In the genomic region with DNA sequence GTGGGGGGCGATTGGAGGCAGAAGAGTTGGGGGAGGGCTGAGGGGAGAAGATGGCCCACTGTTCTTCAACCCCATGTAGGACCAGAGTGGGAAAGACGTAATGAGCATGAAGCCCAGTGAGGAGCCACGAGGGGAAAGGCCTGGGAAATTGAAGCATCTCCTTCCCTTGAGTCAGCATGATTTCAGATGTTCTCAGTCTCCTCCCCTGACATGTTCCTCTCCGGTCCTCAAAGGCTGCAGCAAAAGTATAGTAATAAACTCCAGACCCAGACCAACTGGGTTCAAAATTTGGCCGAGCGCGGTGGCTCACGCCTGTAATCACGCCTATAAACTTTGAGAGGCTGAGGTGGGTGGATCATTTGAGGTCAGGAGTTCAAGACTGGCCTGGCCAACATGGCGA, we compare ENCODE assay signal across 14 cellular contexts. TPM values are rescaled to one million over a fixed set of nuclear protein-coding genes. Genes with fewer than 3 reads are reported as not detected.
A peak's percentile ranks its signal among the peaks of the same experiment; 100 is the strongest.
DNase-seq lines count a peak whose midpoint lies in the region; ATAC-seq, FAIRE-seq and TF ChIP-seq lines count a peak whose summit lies in the region.
"Had no signal": no experiment of that assay in that cellular context is flagged by ENCODE, and none has a peak within 500 bp of the region (broad histone marks: within the 10 kb centered on the region; RNA-seq: fewer than 3 reads in every experiment).

No MANE protein-coding gene starts in this region.

- H3K9me3 Mint-ChIP-seq in activated T-helper 1 cell treated with anti-CD3 and anti-CD28 coated beads, Interleukin-12 subunit alpha, Interleukin-12 subunit beta, Interleukin-2, Interleukin-4 antibody, amounts not matched to agents 30 ng/mL and 10 ng/mL and 1 ng/mL, durations not matched to agents 14 hours and 24 hours and 36 hours = no peaks in the 10 kb centered on the region
- no peaks in the 10 kb centered on the region for H3K9me3 Mint-ChIP-seq in activated naive CD4-positive, alpha-beta T cell treated with anti-CD3 and anti-CD28 coated beads, Interleukin-2, amount 50 U/mL, for 72 hours
- H3K9me3 Mint-ChIP-seq: H9 had no signal

- H3K27ac Mint-ChIP-seq in activated T-helper 1 cell treated with anti-CD3 and anti-CD28 coated beads, Interleukin-12 subunit alpha, Interleukin-12 subunit beta, Interleukin-2, Interleukin-4 antibody, amounts not matched to agents 30 ng/mL and 10 ng/mL and 1 ng/mL, durations not matched to agents 14 hours and 24 hours and 36 hours = no peak overlapping the region
- no peak overlapping the region for H3K27ac Mint-ChIP-seq in activated naive CD4-positive, alpha-beta T cell treated with anti-CD3 and anti-CD28 coated beads, Interleukin-2, amount 50 U/mL, for 72 hours
- H3K27ac Mint-ChIP-seq: H9 had no signal

- no peaks in the 10 kb centered on the region for H3K9me1 ChIP-seq in K562 (ENCODE audit: control insufficient read depth, insufficient read depth, low read length)

- H3K4me1 Mint-ChIP-seq in activated T-helper 1 cell treated with anti-CD3 and anti-CD28 coated beads, Interleukin-12 subunit alpha, Interleukin-12 subunit beta, Interleukin-2, Interleukin-4 antibody, amounts not matched to agents 30 ng/mL and 10 ng/mL and 1 ng/mL, durations not matched to agents 14 hours and 24 hours and 36 hours (ENCODE audit: low read depth) = peaks cover 51% of the 10 kb centered on the region

- intact Hi-C loops in left cardiac atrium (cut with DNase I) = loop anchor here in 1 of 2 donors (2.0 to 10.0 kb wide), 2 partner anchors 70 to 172 kb away; no protein-coding TSS in a partner anchor
- intact Hi-C loops in Right ventricle myocardium inferior (cut with DNase I) = loop anchor here (10.0 kb wide), 1 partner anchor 188 kb away; no protein-coding TSS in a partner anchor
- intact Hi-C loops in K562 (cut with micrococcal nuclease) = loop anchor here (5.0 kb wide), 1 partner anchor 170 kb away; no protein-coding TSS in a partner anchor
- intact Hi-C loops in lower lobe of right lung (cut with DNase I) = no loop called here
- intact Hi-C loops in spleen (cut with DNase I; ENCODE audit: low total_unique reads) = no loop called here
- intact Hi-C loops in activated T-helper 1 cell treated with anti-CD3 and anti-CD28 coated beads, Interleukin-12 subunit alpha, Interleukin-12 subunit beta, Interleukin-2, Interleukin-4 antibody, amounts not matched to agents 30 ng/mL and 10 ng/mL and 1 ng/mL, durations not matched to agents 14 hours and 24 hours and 36 hours (cut with micrococcal nuclease) = no loop called here

- no peak overlapping the region for H3K4me2 ChIP-seq in K562 (ENCODE audit: insufficient read depth, low read length)

- no peak for TF ChIP-seq RAD21 in K562 (CRISPR knock-in tag; conservative IDR thresholded peaks at IDR 0.05 in 1 of 2, IDR thresholded peaks at IDR 0.05 in 1 of 2)

- H3K36me3 Mint-ChIP-seq in activated T-helper 1 cell treated with anti-CD3 and anti-CD28 coated beads, Interleukin-12 subunit alpha, Interleukin-12 subunit beta, Interleukin-2, Interleukin-4 antibody, amounts not matched to agents 30 ng/mL and 10 ng/mL and 1 ng/mL, durations not matched to agents 14 hours and 24 hours and 36 hours (ENCODE audit: low read depth) = peaks cover 8% of the 10 kb centered on the region
- peaks cover 12 to 23% of the 10 kb centered on the region in 2 donors for H3K36me3 Mint-ChIP-seq in activated naive CD4-positive, alpha-beta T cell treated with anti-CD3 and anti-CD28 coated beads, Interleukin-2, amount 50 U/mL, for 72 hours

- WGBS in K562 (ENCODE audit: insufficient coverage, low coverage, missing lambda C conversion rate) = 29% methylated on average over 10 of the region's 10 CpGs
- 74 to 88% (median 78%) methylated on average over 10 of the region's 10 CpGs for WGBS in spleen, 5 donors
- 44 to 67% (median 58%) methylated on average over 10 of the region's 10 CpGs for WGBS in small intestine, 3 donors

- ATAC-seq in left cardiac atrium = no peak
- ATAC-seq in Right ventricle myocardium inferior = no peak
- no peak for ATAC-seq in K562
- no peak for ATAC-seq in lower lobe of right lung
- no peak for ATAC-seq in activated naive CD4-positive, alpha-beta T cell treated with anti-CD3 and anti-CD28 coated beads, Interleukin-2, amount 50 U/mL, for 72 hours
- ATAC-seq: Panc1 had no signal

- POLR2A ChIA-PET in K562 (lab: Yijun Ruan, JAX) = interaction anchor here (0.6 to 8.2 kb wide), 5 partner anchors 11 to 194 kb away, joined by 3 to 69 read pairs (median 4); a partner anchor contains a TSS

- CTCF ChIA-PET in K562 (lab: Yijun Ruan, JAX; ENCODE audit: low intra/inter-chr PET ratio) = interaction anchor here (0.7 to 4.6 kb wide), 4 partner anchors 31 to 189 kb away, joined by 3 to 61 read pairs (median 4); no protein-coding TSS in a partner anchor

- no peak for TF ChIP-seq POLR2A in K562 (conservative IDR thresholded peaks at IDR 0.05)
- no peak for TF ChIP-seq POLR2A in spleen (IDR thresholded peaks at IDR 0.05)

- peaks cover 27% of the 10 kb centered on the region for H3K27me3 Mint-ChIP-seq in activated T-helper 1 cell treated with anti-CD3 and anti-CD28 coated beads, Interleukin-12 subunit alpha, Interleukin-12 subunit beta, Interleukin-2, Interleukin-4 antibody, amounts not matched to agents 30 ng/mL and 10 ng/mL and 1 ng/mL, durations not matched to agents 14 hours and 24 hours and 36 hours (ENCODE audit: insufficient read depth)

- no peak for TF ChIP-seq EP300 in K562 (IDR thresholded peaks at IDR 0.05; ENCODE audit: low read length)

- DNase-seq in left cardiac atrium = peak; percentile 8
- no peak for DNase-seq in Right ventricle myocardium inferior (ENCODE audit: missing footprints)
- no peak for DNase-seq in K562 (ENCODE audit: extremely low read depth in 1 of 4, low spot score in 3 of 4)
- peak; percentile 20 for DNase-seq in lower lobe of right lung
- DNase-seq in spleen = peak; percentile 58
- DNase-seq in activated T-helper 1 cell treated with anti-CD3 and anti-CD28 coated beads, Interleukin-12 subunit alpha, Interleukin-12 subunit beta, Interleukin-2, Interleukin-4 antibody, amounts not matched to agents 30 ng/mL and 10 ng/mL and 1 ng/mL, durations not matched to agents 14 hours and 24 hours and 36 hours (ENCODE audit: low spot score) = no peak
- DNase-seq in small intestine = no peak
- DNase-seq in activated naive CD4-positive, alpha-beta T cell treated with anti-CD3 and anti-CD28 coated beads, Interleukin-2, amount 50 U/mL, for 72 hours (ENCODE audit: low spot score in 2 of 2) = no peak
- DNase-seq: NCI-H510A, Right ventricle myocardium superior had no signal

- no TSS peak for BruUV-seq in K562 (replicated peaks; lab: Mats Ljungman, UMichigan)

- H3K4me3 ChIP-seq in K562 = no peak overlapping the region
- no peak overlapping the region for H3K4me3 ChIP-seq in lower lobe of right lung
- H3K4me3 ChIP-seq in spleen = no peak overlapping the region
- H3K4me3 ChIP-seq in small intestine (ENCODE audit: low read depth in 1 of 2, low read length in 2 of 2) = no peak overlapping the region
- H3K4me3 ChIP-seq: BLaER1 treated with 17β-estradiol and CSF1 and Interleukin-3, amounts not matched to agents 10 nM and 100 nM; MG63 had no signal

- H3K27me3 ChIP-seq in K562 (ENCODE audit: control insufficient read depth in 2 of 2, insufficient read depth in 2 of 2, low read length in 2 of 2) (peaks cover 29% of the 10 kb centered on the region in 2 experiments), lower lobe of right lung (ENCODE audit: low read depth) (peaks cover 25% of the 10 kb centered on the region), spleen (replicated peaks in 1 of 7) (peaks cover 0 to 42% (median 22%) of the 10 kb centered on the region in 7 donors), small intestine (ENCODE audit: control insufficient read depth in 2 of 2, insufficient read depth in 2 of 2, low read length in 2 of 2) (peaks cover 7 to 15% of the 10 kb centered on the region in 2 donors)

- H3K4me1 ChIP-seq in K562 (replicated peaks in 1 of 2; ENCODE audit: control insufficient read depth in 2 of 2, insufficient read depth in 2 of 2, low read length in 2 of 2) (peaks cover 19 to 35% of the 10 kb centered on the region in 2 experiments; a peak in 4 of 5 replicates), lower lobe of right lung (peaks cover 27% of the 10 kb centered on the region), spleen (peaks cover 12 to 81% (median 56%) of the 10 kb centered on the region in 6 donors), small intestine (ENCODE audit: control insufficient read depth in 2 of 2, insufficient read depth in 1 of 2, low read depth in 1 of 2, low read length in 1 of 2) (peaks cover 0 to 20% of the 10 kb centered on the region in 2 donors)

- H3K9me3 ChIP-seq in K562 (replicated peaks; ENCODE audit: control insufficient read depth, insufficient read depth, low read depth, low read length) = no peaks in the 10 kb centered on the region
- H3K9me3 ChIP-seq in lower lobe of right lung = no peaks in the 10 kb centered on the region
- no peaks in the 10 kb centered on the region for H3K9me3 ChIP-seq in spleen
- no peaks in the 10 kb centered on the region for H3K9me3 ChIP-seq in small intestine (ENCODE audit: control insufficient read depth, low read depth)
- H3K9me3 ChIP-seq: BLaER1 treated with 17β-estradiol and CSF1 and Interleukin-3, amounts not matched to agents 10 nM and 100 nM; MG63 had no signal

- H4K20me1 ChIP-seq in K562 (replicated peaks; ENCODE audit: control insufficient read depth, insufficient read depth, low read length) = peaks cover 3% of the 10 kb centered on the region; the same call in 1 of the 2 replicates

- H3K36me3 ChIP-seq in K562 (ENCODE audit: control insufficient read depth, insufficient read depth, low read length) (peaks cover 7% of the 10 kb centered on the region; the same call in 1 of the 3 replicates), lower lobe of right lung (no peaks in the 10 kb centered on the region), spleen (peaks cover 0 to 6% (median under 1%) of the 10 kb centered on the region in 6 donors), small intestine (ENCODE audit: control insufficient read depth in 2 of 2, insufficient read depth in 2 of 2, low read length in 2 of 2) (no peaks in the 10 kb centered on the region)

- H3K27ac ChIP-seq in K562 (ENCODE audit: extremely low read depth, low read depth, low read length) (no peak overlapping the region), lower lobe of right lung (no peak overlapping the region), spleen (peak overlapping the region in 1 of 8 donors; percentile 98), small intestine (ENCODE audit: low read depth in 1 of 2, low read length in 1 of 2) (no peak overlapping the region)
- H3K27ac ChIP-seq: BLaER1 treated with 17β-estradiol and CSF1 and Interleukin-3, amounts not matched to agents 10 nM and 100 nM had no signal

- TF ChIP-seq CTCF in K562 (IDR thresholded peaks at IDR 0.05 in 2 of 3, conservative IDR thresholded peaks at IDR 0.05 in 1 of 3; ENCODE audit: insufficient read depth in 2 of 3, low read depth in 1 of 3, low read length in 3 of 3) (no peak), lower lobe of right lung (IDR thresholded peaks at IDR 0.05) (no peak), spleen (IDR thresholded peaks at IDR 0.05 in 8 of 11, conservative IDR thresholded peaks at IDR 0.05 in 3 of 11) (no peak)

- peaks cover 17% of the 10 kb centered on the region for H3K79me2 ChIP-seq in K562 (ENCODE audit: control insufficient read depth, insufficient read depth, low read length)

- no peak overlapping the region for H3K4me3 Mint-ChIP-seq in activated T-helper 1 cell treated with anti-CD3 and anti-CD28 coated beads, Interleukin-12 subunit alpha, Interleukin-12 subunit beta, Interleukin-2, Interleukin-4 antibody, amounts not matched to agents 30 ng/mL and 10 ng/mL and 1 ng/mL, durations not matched to agents 14 hours and 24 hours and 36 hours
- H3K4me3 Mint-ChIP-seq: H9 had no signal

- H3K9ac ChIP-seq in K562 (ENCODE audit: insufficient read depth in 1 of 2, low read depth in 2 of 2, low read length in 2 of 2) = no peak overlapping the region
- H3K9ac ChIP-seq: BLaER1 treated with 17β-estradiol and CSF1 and Interleukin-3, amounts not matched to agents 10 nM and 100 nM had no signal

- FAIRE-seq in K562 (lab: Jason Lieb, UNC) = no peak
- no peak for FAIRE-seq in small intestine (lab: Jason Lieb, UNC)

- 0 out of 2 replicates have a peak overlapping the region, but pooled peaks have one; percentile 16 for H2AFZ ChIP-seq in K562 (ENCODE audit: low read depth, low read length)

- in situ Hi-C loops in K562 (cut with MboI) = loop anchor here (5.0 kb wide), 1 partner anchor 75 kb away; a partner anchor contains a TSS

RNA-seq across cellular contexts. Expression of a gene that starts 1.9 kb away (rescaled TPM):
- total RNA-seq in left cardiac atrium (1 to 10 TPM; 3.8 to 5.8 TPM), Right ventricle myocardium inferior (2.4 TPM), K562 (2014; rRNA removed) (15.7 TPM in 2 replicates), K562 (2014; rRNA removed; fragmentation: Illumina TruSeq; extraction: Trizol) (11.6 and 11.7 TPM in 2 replicates), K562 (2015; rRNA removed; fragmentation: Illumina TruSeq; extraction: Trizol) (14.2 and 14.6 TPM in 2 replicates), K562 (2021) (14.0 and 16.4 TPM in 2 replicates), lower lobe of right lung (10.4 TPM), spleen (10 to 100 TPM; 32.2 to 89.7 (median 60.7) TPM)
- total RNA-seq in K562 (2011; cell fraction: chromatin; rRNA removed; ENCODE audit: low replicate concordance) = 10.6 and 17.8 TPM in 2 replicates
- total RNA-seq in K562 (2011; cell fraction: nucleolus; rRNA removed) = 11.2 and 14.0 TPM in 2 replicates
- total RNA-seq in K562 (2011; cell fraction: nucleoplasm; rRNA removed) = 7.4 and 8.2 TPM in 2 replicates
- polyA plus RNA-seq in K562 (2011; rRNA removed) (11.9 and 12.3 TPM in 2 replicates), K562 (2014; fragmentation: Illumina TruSeq; extraction: Trizol) (10.0 and 12.3 TPM in 2 replicates), K562 (2014; fragmentation: Nextera tagmentation; extraction: Ambion mirVana) (1 to 10 TPM; 2.1 to 2.9 TPM), K562 (2014; rRNA removed) (10.2 and 11.6 TPM in 2 replicates), spleen (10 to 100 TPM; 41.3 to 49.8 (median 42.3) TPM), small intestine (10 to 100 TPM in 1 of 3 donors, 1 to 10 TPM in 2; 7.6 to 13.5 (median 8.3) TPM)
- 10.4 and 28.2 TPM in 2 replicates for polyA plus RNA-seq in K562 (2011; cell fraction: cytosol; rRNA removed)
- polyA plus RNA-seq in K562 (2011; cell fraction: nucleus; rRNA removed) = 9.7 and 14.7 TPM in 2 replicates
- polyA plus RNA-seq in K562 (2012) = 11.2 and 13.6 TPM in 2 replicates
- 8.3 and 9.5 TPM in 2 replicates for polyA minus RNA-seq in K562 (2011; rRNA and poly(A)+ RNA removed)
- 9.4 and 10.1 TPM in 2 replicates for polyA minus RNA-seq in K562 (2011; cell fraction: cytosol; rRNA and poly(A)+ RNA removed)
- polyA minus RNA-seq in K562 (2011; cell fraction: nucleus; rRNA and poly(A)+ RNA removed) = 12.0 and 12.9 TPM in 2 replicates
- total RNA-seq in activated T-helper 1 cell treated with anti-CD3 and anti-CD28 coated beads, Interleukin-12 subunit alpha, Interleukin-12 subunit beta, Interleukin-2, Interleukin-4 antibody, amounts not matched to agents 30 ng/mL and 10 ng/mL and 1 ng/mL, durations not matched to agents 14 hours and 24 hours and 36 hours = 23.2 and 29.0 TPM in 2 replicates
- total RNA-seq in activated naive CD4-positive, alpha-beta T cell treated with anti-CD3 and anti-CD28 coated beads, Interleukin-2, amount 50 U/mL, for 72 hours = 10 to 100 TPM; 17.7 to 19.9 TPM

RNA-seq across cellular contexts. Expression of a gene that starts 3.0 kb away (rescaled TPM):
- under 1 TPM in 1 of 2 donors, not detected in 1; 0.05 TPM for total RNA-seq in left cardiac atrium
- not detected for total RNA-seq in Right ventricle myocardium inferior
- total RNA-seq in K562 (2011; cell fraction: chromatin; rRNA removed; ENCODE audit: low replicate concordance) = 0.30 TPM in 1 of 2 replicates, not detected in the other
- under 0.01 and 0.26 TPM in 2 replicates for total RNA-seq in K562 (2011; cell fraction: nucleolus; rRNA removed)
- not detected in 2 replicates for total RNA-seq in K562 (2011; cell fraction: nucleoplasm; rRNA removed)
- not detected in 2 replicates for total RNA-seq in K562 (2014; rRNA removed)
- not detected in 2 replicates for total RNA-seq in K562 (2014; rRNA removed; fragmentation: Illumina TruSeq; extraction: Trizol)
- total RNA-seq in K562 (2015; rRNA removed; fragmentation: Illumina TruSeq; extraction: Trizol) = not detected in 2 replicates
- not detected in 2 replicates for total RNA-seq in K562 (2021)
- polyA plus RNA-seq in K562 (2011; rRNA removed) = not detected in 2 replicates
- polyA plus RNA-seq in K562 (2011; cell fraction: cytosol; rRNA removed) = 0.01 TPM in 1 of 2 replicates, not detected in the other
- polyA plus RNA-seq in K562 (2011; cell fraction: nucleus; rRNA removed) = 0.04 TPM in 1 of 2 replicates, not detected in the other
- polyA plus RNA-seq in K562 (2012) = 0.34 and 0.36 TPM in 2 replicates
- not detected in 2 replicates for polyA plus RNA-seq in K562 (2014; fragmentation: Illumina TruSeq; extraction: Trizol)
- polyA plus RNA-seq in K562 (2014; fragmentation: Nextera tagmentation; extraction: Ambion mirVana) = not detected
- polyA plus RNA-seq in K562 (2014; rRNA removed) = not detected in 2 replicates
- 0.09 TPM in 1 of 2 replicates, not detected in the other for polyA minus RNA-seq in K562 (2011; rRNA and poly(A)+ RNA removed)
- not detected in 2 replicates for polyA minus RNA-seq in K562 (2011; cell fraction: cytosol; rRNA and poly(A)+ RNA removed)
- polyA minus RNA-seq in K562 (2011; cell fraction: nucleus; rRNA and poly(A)+ RNA removed) = not detected in 2 replicates
- total RNA-seq in lower lobe of right lung = not detected
- under 1 TPM in 1 of 7 donors, not detected in 6; 0.17 TPM for total RNA-seq in spleen
- polyA plus RNA-seq in spleen = under 1 TPM in 2 of 3 donors, not detected in 1; 0.03 to 0.11 TPM
- total RNA-seq in activated T-helper 1 cell treated with anti-CD3 and anti-CD28 coated beads, Interleukin-12 subunit alpha, Interleukin-12 subunit beta, Interleukin-2, Interleukin-4 antibody, amounts not matched to agents 30 ng/mL and 10 ng/mL and 1 ng/mL, durations not matched to agents 14 hours and 24 hours and 36 hours = 0.29 TPM in 1 of 2 replicates, not detected in the other
- 1 to 10 TPM in 1 of 3 donors, not detected in 2; 3.1 TPM for polyA plus RNA-seq in small intestine
- total RNA-seq in activated naive CD4-positive, alpha-beta T cell treated with anti-CD3 and anti-CD28 coated beads, Interleukin-2, amount 50 U/mL, for 72 hours = under 1 TPM in 1 of 2 donors, not detected in 1; 0.20 TPM
- total RNA-seq: Right ventricle myocardium superior had no signal

RNA-seq across cellular contexts. Expression of a gene that starts 9.9 kb away (rescaled TPM):
- total RNA-seq in left cardiac atrium (10 to 100 TPM; 23.3 to 29.9 TPM), Right ventricle myocardium inferior (21.3 TPM), K562 (2014; rRNA removed) (43.6 and 59.3 TPM in 2 replicates), K562 (2014; rRNA removed; fragmentation: Illumina TruSeq; extraction: Trizol) (31.1 and 38.8 TPM in 2 replicates), K562 (2015; rRNA removed; fragmentation: Illumina TruSeq; extraction: Trizol) (46.0 and 47.1 TPM in 2 replicates), K562 (2021) (53.1 and 54.3 TPM in 2 replicates), lower lobe of right lung (23.8 TPM), spleen (10 to 100 TPM; 22.4 to 30.4 (median 27.9) TPM)
- 26.7 and 95.0 TPM in 2 replicates for total RNA-seq in K562 (2011; cell fraction: chromatin; rRNA removed; ENCODE audit: low replicate concordance)
- 138 and 143 TPM in 2 replicates for total RNA-seq in K562 (2011; cell fraction: nucleolus; rRNA removed)
- 89.1 and 89.6 TPM in 2 replicates for total RNA-seq in K562 (2011; cell fraction: nucleoplasm; rRNA removed)
- polyA plus RNA-seq in K562 (2011; rRNA removed) (50.8 and 53.9 TPM in 2 replicates), K562 (2014; fragmentation: Illumina TruSeq; extraction: Trizol) (57.6 and 58.9 TPM in 2 replicates), K562 (2014; fragmentation: Nextera tagmentation; extraction: Ambion mirVana) (10 to 100 TPM; 14.5 to 19.2 TPM), K562 (2014; rRNA removed) (59.1 and 61.8 TPM in 2 replicates), spleen (10 to 100 TPM; 17.6 to 22.0 (median 21.7) TPM), small intestine (10 to 100 TPM in 2 of 3 donors, 1 to 10 TPM in 1; 6.5 to 33.2 (median 11.3) TPM)
- 78.9 and 125 TPM in 2 replicates for polyA plus RNA-seq in K562 (2011; cell fraction: cytosol; rRNA removed)
- 67.9 and 76.7 TPM in 2 replicates for polyA plus RNA-seq in K562 (2011; cell fraction: nucleus; rRNA removed)
- 57.9 and 70.2 TPM in 2 replicates for polyA plus RNA-seq in K562 (2012)
- polyA minus RNA-seq in K562 (2011; rRNA and poly(A)+ RNA removed) = 23.7 and 34.2 TPM in 2 replicates
- 21.6 and 21.9 TPM in 2 replicates for polyA minus RNA-seq in K562 (2011; cell fraction: cytosol; rRNA and poly(A)+ RNA removed)
- polyA minus RNA-seq in K562 (2011; cell fraction: nucleus; rRNA and poly(A)+ RNA removed) = 19.0 and 20.8 TPM in 2 replicates
- total RNA-seq in activated T-helper 1 cell treated with anti-CD3 and anti-CD28 coated beads, Interleukin-12 subunit alpha, Interleukin-12 subunit beta, Interleukin-2, Interleukin-4 antibody, amounts not matched to agents 30 ng/mL and 10 ng/mL and 1 ng/mL, durations not matched to agents 14 hours and 24 hours and 36 hours = 29.2 and 30.1 TPM in 2 replicates
- 10 to 100 TPM; 18.3 to 23.8 TPM for total RNA-seq in activated naive CD4-positive, alpha-beta T cell treated with anti-CD3 and anti-CD28 coated beads, Interleukin-2, amount 50 U/mL, for 72 hours

RNA-seq across cellular contexts. Expression of a gene that starts 20.4 kb away (rescaled TPM):
- total RNA-seq in left cardiac atrium (100 to 1,000 TPM; 657 to 662 TPM), Right ventricle myocardium inferior (867 TPM), K562 (2014; rRNA removed) (2,052 and 2,390 TPM in 2 replicates), K562 (2014; rRNA removed; fragmentation: Illumina TruSeq; extraction: Trizol) (2,633 and 2,824 TPM in 2 replicates), K562 (2015; rRNA removed; fragmentation: Illumina TruSeq; extraction: Trizol) (2,220 and 2,262 TPM in 2 replicates), K562 (2021) (2,162 and 2,174 TPM in 2 replicates), lower lobe of right lung (680 TPM), spleen (100 to 1,000 TPM; 372 to 546 (median 415) TPM)
- 266 and 322 TPM in 2 replicates for total RNA-seq in K562 (2011; cell fraction: chromatin; rRNA removed; ENCODE audit: low replicate concordance)
- 268 and 275 TPM in 2 replicates for total RNA-seq in K562 (2011; cell fraction: nucleolus; rRNA removed)
- 328 and 337 TPM in 2 replicates for total RNA-seq in K562 (2011; cell fraction: nucleoplasm; rRNA removed)
- polyA plus RNA-seq in K562 (2011; rRNA removed) (2,356 and 2,496 TPM in 2 replicates), K562 (2014; fragmentation: Illumina TruSeq; extraction: Trizol) (3,149 and 3,358 TPM in 2 replicates), K562 (2014; fragmentation: Nextera tagmentation; extraction: Ambion mirVana) (1,000 to 10,000 TPM; 1,975 to 2,865 TPM), K562 (2014; rRNA removed) (1,691 and 1,780 TPM in 2 replicates), spleen (100 to 1,000 TPM; 196 to 330 (median 302) TPM), small intestine (100 to 1,000 TPM; 100 to 530 (median 171) TPM)
- 1,126 and 1,804 TPM in 2 replicates for polyA plus RNA-seq in K562 (2011; cell fraction: cytosol; rRNA removed)
- 568 and 703 TPM in 2 replicates for polyA plus RNA-seq in K562 (2011; cell fraction: nucleus; rRNA removed)
- 1,146 and 2,065 TPM in 2 replicates for polyA plus RNA-seq in K562 (2012)
- 2,497 and 2,549 TPM in 2 replicates for polyA minus RNA-seq in K562 (2011; rRNA and poly(A)+ RNA removed)
- 1,081 and 1,374 TPM in 2 replicates for polyA minus RNA-seq in K562 (2011; cell fraction: cytosol; rRNA and poly(A)+ RNA removed)
- polyA minus RNA-seq in K562 (2011; cell fraction: nucleus; rRNA and poly(A)+ RNA removed) = 111 and 287 TPM in 2 replicates
- 2,065 and 2,095 TPM in 2 replicates for total RNA-seq in activated T-helper 1 cell treated with anti-CD3 and anti-CD28 coated beads, Interleukin-12 subunit alpha, Interleukin-12 subunit beta, Interleukin-2, Interleukin-4 antibody, amounts not matched to agents 30 ng/mL and 10 ng/mL and 1 ng/mL, durations not matched to agents 14 hours and 24 hours and 36 hours
- total RNA-seq in activated naive CD4-positive, alpha-beta T cell treated with anti-CD3 and anti-CD28 coated beads, Interleukin-2, amount 50 U/mL, for 72 hours = 1,000 to 10,000 TPM; 1,343 to 1,701 TPM

RNA-seq across cellular contexts. Expression of a gene that starts 43.9 kb away (rescaled TPM):
- total RNA-seq in left cardiac atrium (100 to 1,000 TPM; 115 to 130 TPM), Right ventricle myocardium inferior (170 TPM), K562 (2014; rRNA removed) (57.7 and 89.5 TPM in 2 replicates), K562 (2014; rRNA removed; fragmentation: Illumina TruSeq; extraction: Trizol) (32.8 and 35.3 TPM in 2 replicates), K562 (2015; rRNA removed; fragmentation: Illumina TruSeq; extraction: Trizol) (43.2 and 44.3 TPM in 2 replicates), K562 (2021) (103 and 107 TPM in 2 replicates), lower lobe of right lung (36.2 TPM), spleen (10 to 100 TPM; 28.3 to 49.4 (median 33.7) TPM)
- 171 and 379 TPM in 2 replicates for total RNA-seq in K562 (2011; cell fraction: chromatin; rRNA removed; ENCODE audit: low replicate concordance)
- 331 and 348 TPM in 2 replicates for total RNA-seq in K562 (2011; cell fraction: nucleolus; rRNA removed)
- 305 and 360 TPM in 2 replicates for total RNA-seq in K562 (2011; cell fraction: nucleoplasm; rRNA removed)
- polyA plus RNA-seq in K562 (2011; rRNA removed) (148 and 204 TPM in 2 replicates), K562 (2014; fragmentation: Illumina TruSeq; extraction: Trizol) (136 and 170 TPM in 2 replicates), K562 (2014; fragmentation: Nextera tagmentation; extraction: Ambion mirVana) (10 to 100 TPM; 18.9 to 42.0 TPM), K562 (2014; rRNA removed) (140 and 147 TPM in 2 replicates), spleen (10 to 100 TPM in 1 of 3 donors, 1 to 10 TPM in 2; 8.5 to 18.4 (median 9.2) TPM), small intestine (10 to 100 TPM in 1 of 3 donors, 1 to 10 TPM in 2; 2.4 to 23.8 (median 3.4) TPM)
- 291 and 372 TPM in 2 replicates for polyA plus RNA-seq in K562 (2011; cell fraction: cytosol; rRNA removed)
- 496 and 544 TPM in 2 replicates for polyA plus RNA-seq in K562 (2011; cell fraction: nucleus; rRNA removed)
- polyA plus RNA-seq in K562 (2012) = 90.3 and 112 TPM in 2 replicates
- polyA minus RNA-seq in K562 (2011; rRNA and poly(A)+ RNA removed) = 119 and 153 TPM in 2 replicates
- 67.5 and 84.3 TPM in 2 replicates for polyA minus RNA-seq in K562 (2011; cell fraction: cytosol; rRNA and poly(A)+ RNA removed)
- 71.0 and 95.0 TPM in 2 replicates for polyA minus RNA-seq in K562 (2011; cell fraction: nucleus; rRNA and poly(A)+ RNA removed)
- 121 and 122 TPM in 2 replicates for total RNA-seq in activated T-helper 1 cell treated with anti-CD3 and anti-CD28 coated beads, Interleukin-12 subunit alpha, Interleukin-12 subunit beta, Interleukin-2, Interleukin-4 antibody, amounts not matched to agents 30 ng/mL and 10 ng/mL and 1 ng/mL, durations not matched to agents 14 hours and 24 hours and 36 hours
- 10 to 100 TPM; 37.1 to 56.5 TPM for total RNA-seq in activated naive CD4-positive, alpha-beta T cell treated with anti-CD3 and anti-CD28 coated beads, Interleukin-2, amount 50 U/mL, for 72 hours

Comparison
In these comparisons a context has a peak if more than half of its experiments do, and no peak if none do; other contexts are left out.
1. DNase-seq: peak in left cardiac atrium (single experiment), lower lobe of right lung (single experiment) and spleen (single experiment); none in Right ventricle myocardium inferior (single experiment), K562 (0 of 4), activated T-helper 1 cell treated with anti-CD3 and anti-CD28 coated beads, Interleukin-12 subunit alpha, Interleukin-12 subunit beta, Interleukin-2, Interleukin-4 antibody, amounts not matched to agents 30 ng/mL and 10 ng/mL and 1 ng/mL, durations not matched to agents 14 hours and 24 hours and 36 hours (single experiment), small intestine (single experiment) and activated naive CD4-positive, alpha-beta T cell treated with anti-CD3 and anti-CD28 coated beads, Interleukin-2, amount 50 U/mL, for 72 hours (0 of 2).
2. intact Hi-C loops: an anchor here in Right ventricle myocardium inferior (10.0 kb wide) and K562 (5.0 kb wide); none called in lower lobe of right lung, spleen and activated T-helper 1 cell treated with anti-CD3 and anti-CD28 coated beads, Interleukin-12 subunit alpha, Interleukin-12 subunit beta, Interleukin-2, Interleukin-4 antibody, amounts not matched to agents 30 ng/mL and 10 ng/mL and 1 ng/mL, durations not matched to agents 14 hours and 24 hours and 36 hours.